18 cellular contexts compared by ENCODE assay signal in genomic region chr2:182622231-182622630, GRCh38.
A peak's percentile ranks its signal among the peaks of the same experiment; 100 is the strongest.
DNase-seq lines count a peak whose midpoint lies in the region; ATAC-seq, FAIRE-seq and TF ChIP-seq lines count a peak whose summit lies in the region.
"Had no signal": no experiment of that assay in that cellular context is flagged by ENCODE, and none has a peak within 500 bp of the region (broad histone marks: within the 10 kb centered on the region; RNA-seq: fewer than 3 reads in every experiment).

No MANE protein-coding gene starts in this region.

- peak; percentile 16 for DNase-seq in EH (ENCODE audit: low read depth)
- DNase-seq in GM23338 (ENCODE audit: low spot score), result no peak
- DNase-seq in fibroblast of the aortic adventitia (ENCODE audit: low read depth), result peak; percentile 25
- DNase-seq in activated CD4-positive, alpha-beta T cell treated with anti-CD3 and anti-CD28 coated beads, Interleukin-2, amount 50 U/mL, for 4 hours, result no peak
- no peak for DNase-seq in NOMO-1 treated with dmso at 0.1 percent for 144 hours (lab: John Stamatoyannopoulos, UW; ENCODE audit: unreplicated experiment)
- no peak for DNase-seq in D721Med (ENCODE audit: insufficient read length, low spot score)
- DNase-seq: C1 segment of cervical spinal cord; Calu3; CD4-positive, alpha-beta memory T cell; COR-L47; DMS153; DND-41; EL; GDM1; H7; HCEC 1CT had no signal

- no peaks in the 10 kb centered on the region for H3F3A ChIP-seq in GM23338 (replicated peaks; ENCODE audit: low read depth)

- H3K4me3 ChIP-seq in GM23338, result no peak overlapping the region
- H3K4me3 ChIP-seq in fibroblast of the aortic adventitia (ENCODE audit: low read depth, low read length), result no peak overlapping the region
- H3K4me3 ChIP-seq: GM12878 had no signal

- H3K27me3 Mint-ChIP-seq in GM23338 (ENCODE audit: insufficient read depth, low read depth, poor library complexity), result peaks cover 3% of the 10 kb centered on the region

- no peaks in the 10 kb centered on the region for H4K20me1 ChIP-seq in GM23338 (replicated peaks; ENCODE audit: insufficient read depth)

- H3K27ac ChIP-seq in GM23338 (ENCODE audit: low read depth), result no peak overlapping the region

- no peaks in the 10 kb centered on the region for H3K36me3 ChIP-seq in GM23338 (ENCODE audit: insufficient read depth)

- peaks cover 55% of the 10 kb centered on the region for H3K4me1 Mint-ChIP-seq in GM23338
- H3K4me1 Mint-ChIP-seq: CD4-positive, alpha-beta memory T cell had no signal

- no peak overlapping the region for H2AFZ ChIP-seq in GM23338

- H3K9me3 Mint-ChIP-seq in GM23338, result no peaks in the 10 kb centered on the region; the same call in 2 of the 3 replicates
- H3K9me3 Mint-ChIP-seq: CD4-positive, alpha-beta memory T cell had no signal

- peak overlapping the region; percentile 49 for H3K4me2 ChIP-seq in GM23338

- H3K27ac Mint-ChIP-seq in GM23338, result peak overlapping the region; percentile 85

- FAIRE-seq in D721Med (lab: Jason Lieb, UNC), result no peak
- FAIRE-seq: GM12878, H1 had no signal

- no peaks in the 10 kb centered on the region for H3K79me2 ChIP-seq in GM23338 (replicated peaks; ENCODE audit: insufficient read depth)

- no peak for TF ChIP-seq CTCF in GM23338 (conservative IDR thresholded peaks at IDR 0.05; ENCODE audit: low read depth in 2 of 2)
- TF ChIP-seq CTCF in fibroblast of the aortic adventitia (IDR thresholded peaks at IDR 0.05; ENCODE audit: insufficient read depth, low read length), result no peak
- no peak for TF ChIP-seq CTCF in D721Med (IDR thresholded peaks at IDR 0.05; ENCODE audit: insufficient read depth, missing control alignments)

- ATAC-seq in GM23338, result no peak
- ATAC-seq: GM12878 had no signal

- no peaks in the 10 kb centered on the region for H3K27me3 ChIP-seq in GM23338 (ENCODE audit: insufficient read depth)

- no peak overlapping the region for H3K4me3 Mint-ChIP-seq in GM23338
- H3K4me3 Mint-ChIP-seq: CD4-positive, alpha-beta memory T cell had no signal

- H3K9me2 ChIP-seq in GM23338 (ENCODE audit: insufficient read depth), result no peaks in the 10 kb centered on the region; the same call in 1 of the 2 replicates

- H3K36me3 Mint-ChIP-seq in GM23338 (ENCODE audit: low read depth), result no peaks in the 10 kb centered on the region
- H3K36me3 Mint-ChIP-seq: CD4-positive, alpha-beta memory T cell had no signal

- peaks cover 54% of the 10 kb centered on the region for H3K4me1 ChIP-seq in GM23338 (ENCODE audit: insufficient read depth)

TF ChIP-seq in GM23338, 12 proteins besides CTCF, POLR2A, EP300 and RAD21 (continues in another document):
- TF ChIP-seq ZNF331 (CRISPR knock-in tag; IDR thresholded peaks at IDR 0.05; ENCODE audit: low read depth) (no peak), ZNF462 (CRISPR knock-in tag; IDR thresholded peaks at IDR 0.05) (no peak), STAT1 (IDR thresholded peaks at IDR 0.05; ENCODE audit: unreplicated experiment) (no peak), EZH2phosphoT487 (IDR thresholded peaks at IDR 0.05; ENCODE audit: unreplicated experiment) (no peak), REST (IDR thresholded peaks at IDR 0.05; ENCODE audit: unreplicated experiment) (no peak), CREB1 (CRISPR knock-in tag; IDR thresholded peaks at IDR 0.05; ENCODE audit: low read depth) (no peak), EZH2 (IDR thresholded peaks at IDR 0.05; ENCODE audit: low read depth, unreplicated experiment) (no peak), NANOG (IDR thresholded peaks at IDR 0.05; ENCODE audit: borderline replicate concordance) (no peak), ZNF114 (CRISPR knock-in tag; IDR thresholded peaks at IDR 0.05) (no peak), POLR2AphosphoS5 (IDR thresholded peaks at IDR 0.05; ENCODE audit: low read depth) (no peak), ETS1 (IDR thresholded peaks at IDR 0.05) (no peak)

Comparison
In these comparisons a context has a peak if more than half of its experiments do, and no peak if none do; other contexts are left out.
1. DNase-seq: peak in EH (single experiment) and fibroblast of the aortic adventitia (single experiment); none in GM23338 (single experiment), activated CD4-positive, alpha-beta T cell treated with anti-CD3 and anti-CD28 coated beads, Interleukin-2, amount 50 U/mL, for 4 hours (0 of 2), NOMO-1 treated with dmso at 0.1 percent for 144 hours (single experiment) and D721Med (single experiment).